Comparison of ENCODE assay signal across 29 cellular contexts in the genomic region with DNA sequence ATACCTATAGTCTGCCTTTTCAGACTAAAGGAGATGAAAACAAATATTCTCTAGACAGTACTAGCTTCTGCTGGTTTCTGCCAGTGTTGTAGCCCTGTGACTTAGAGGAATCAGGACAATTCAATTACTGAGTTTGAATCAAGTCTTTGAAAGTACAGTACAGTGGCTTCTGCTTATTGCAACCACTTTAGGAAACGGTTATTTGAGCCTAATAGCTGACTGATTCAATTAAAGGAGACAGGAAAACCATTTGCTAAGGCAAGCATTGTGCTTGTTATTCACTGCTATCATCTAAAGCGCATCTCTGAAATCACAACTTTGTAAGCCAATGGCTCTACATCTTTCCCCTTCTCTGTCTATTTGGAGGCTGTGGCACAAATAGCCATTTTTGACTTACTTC.
DNase-seq lines count a peak whose midpoint lies in the region; ATAC-seq, FAIRE-seq and TF ChIP-seq lines count a peak whose summit lies in the region.
"Had no signal": no experiment of that assay in that cellular context is flagged by ENCODE, and none has a peak within 500 bp of the region (broad histone marks: within the 10 kb centered on the region; RNA-seq: fewer than 3 reads in every experiment).

No MANE protein-coding gene starts in this region.

- H3K23ac ChIP-seq in H1 (ENCODE audit: insufficient read length), result no peak overlapping the region

- no peak overlapping the region for H3K14ac ChIP-seq in H1 (ENCODE audit: insufficient read length)

- TF ChIP-seq CTCF in SK-N-SH (IDR thresholded peaks at IDR 0.05) (no peak), H1 (IDR thresholded peaks at IDR 0.05; ENCODE audit: control extremely low read depth in 1 of 3, insufficient read depth in 1 of 3, low read depth in 1 of 3, low read length in 3 of 3) (no peak)

- H4K20me1 ChIP-seq in SK-N-SH (ENCODE audit: insufficient read depth), result no peaks in the 10 kb centered on the region
- no peaks in the 10 kb centered on the region for H4K20me1 ChIP-seq in H1 (replicated peaks in 1 of 2; ENCODE audit: control insufficient read depth in 1 of 2, insufficient read depth in 2 of 2, low read length in 2 of 2)
- H4K20me1 ChIP-seq: BLaER1 had no signal

- no peak for TF ChIP-seq POLR2A in H1 (IDR thresholded peaks at IDR 0.05; ENCODE audit: control extremely low read depth in 1 of 2, low read depth in 2 of 2, low read length in 2 of 2)

- H4K5ac ChIP-seq in H1 (ENCODE audit: insufficient read length, low read depth, low read length), result no peak overlapping the region

- H2BK5ac ChIP-seq in H1 (ENCODE audit: low read depth, low read length), result no peak overlapping the region

- H3K4me1 ChIP-seq in SK-N-SH (ENCODE audit: control insufficient read depth in 1 of 2, insufficient read depth in 2 of 2, low read depth in 1 of 2, low read length in 1 of 2) (no peaks in the 10 kb centered on the region; a peak in 1 of 4 replicates), H1 (replicated peaks in 1 of 4; ENCODE audit: control insufficient read depth in 3 of 4, insufficient read depth in 4 of 4, low read length in 3 of 4) (no peaks in the 10 kb centered on the region; a peak in 1 of 7 replicates)
- H3K4me1 ChIP-seq: BLaER1 had no signal

- H2BK120ac ChIP-seq in H1 (replicated peaks; ENCODE audit: low read depth, low read length), result no peak overlapping the region

- no peaks in the 10 kb centered on the region for H3K23me2 ChIP-seq in H1 (ENCODE audit: low read depth, low read length)

- H2BK15ac ChIP-seq in H1 (ENCODE audit: low read length), result no peak overlapping the region

- no peak overlapping the region for H3K18ac ChIP-seq in H1 (ENCODE audit: extremely low read depth, low read length)

- no peak for ATAC-seq in SK-N-SH treated with all-trans-retinoic acid at 6 μM for 48 hours
- ATAC-seq: GM12878 had no signal

- H4K8ac ChIP-seq in H1 (ENCODE audit: extremely low read depth, insufficient read depth, low read length), result no peak overlapping the region

- H3K79me1 ChIP-seq in H1 (ENCODE audit: low read depth, low read length), result no peaks in the 10 kb centered on the region

- H3K9me3 ChIP-seq in SK-N-SH (no peaks in the 10 kb centered on the region), H1 (ENCODE audit: insufficient read depth in 2 of 2, low read depth in 1 of 2, low read length in 1 of 2) (no peaks in the 10 kb centered on the region)
- H3K9me3 ChIP-seq: BE2C, BLaER1 had no signal

- WGBS in SK-N-SH (ENCODE audit: low lambda C conversion rate), result 19% methylated on average over 2 of the region's 2 CpGs
- WGBS in H1 (ENCODE audit: extremely low coverage in 1 of 2, insufficient coverage in 1 of 2, insufficient read length in 1 of 2, insufficient replicate concordance in 2 of 2, low coverage in 1 of 2, low lambda C conversion rate in 2 of 2, missing lambda C conversion rate in 1 of 2), 2 experiments, result 94% methylated on average over 2 of the region's 2 CpGs; no CpG with 5 or more reads in 1 of the 2 experiments

- H3K27me3 ChIP-seq in SK-N-SH (ENCODE audit: insufficient read depth) (no peaks in the 10 kb centered on the region), H1 (replicated peaks in 1 of 4; ENCODE audit: control insufficient read depth in 3 of 4, extremely low read depth in 1 of 4, insufficient read depth in 3 of 4, low read length in 3 of 4) (no peaks in the 10 kb centered on the region)
- H3K27me3 ChIP-seq: BE2C, BLaER1 had no signal

- H2BK12ac ChIP-seq in H1 (ENCODE audit: low read depth, low read length), result no peak overlapping the region

- H2AK5ac ChIP-seq in H1 (ENCODE audit: low read depth, low read length), result no peak overlapping the region

- no peaks in the 10 kb centered on the region for H3K36me3 ChIP-seq in SK-N-SH (replicated peaks in 1 of 2; ENCODE audit: control insufficient read depth in 1 of 2, insufficient read depth in 2 of 2, low read length in 1 of 2)
- no peaks in the 10 kb centered on the region for H3K36me3 ChIP-seq in H1 (ENCODE audit: control insufficient read depth in 2 of 4, insufficient read depth in 4 of 4, low read length in 3 of 4)
- H3K36me3 ChIP-seq: BE2C, BLaER1 had no signal

- H3K9ac ChIP-seq in SK-N-SH (no peak overlapping the region), H1 (replicated peaks in 1 of 4; ENCODE audit: extremely low read depth in 1 of 4, low read depth in 3 of 4, low read length in 3 of 4) (no peak overlapping the region)
- H3K9ac ChIP-seq: BLaER1 had no signal

- POLR2A ChIA-PET in SK-N-SH (lab: Yijun Ruan, JAX) (no interaction called here), H1 (lab: Charles Lee; ENCODE audit: partially characterized antibody) (no interaction called here)

- no peak overlapping the region for H3K4me2 ChIP-seq in SK-N-SH
- no peak overlapping the region for H3K4me2 ChIP-seq in H1 (ENCODE audit: insufficient read depth in 1 of 2, low read depth in 2 of 2, low read length in 2 of 2)
- H3K4me2 ChIP-seq: BLaER1 had no signal

- no peaks in the 10 kb centered on the region for H3K79me2 ChIP-seq in SK-N-SH (ENCODE audit: insufficient read depth)
- no peaks in the 10 kb centered on the region for H3K79me2 ChIP-seq in H1 (ENCODE audit: control insufficient read depth in 1 of 2, insufficient read depth in 2 of 2, low read length in 2 of 2)

- TF ChIP-seq RAD21 in SK-N-SH (IDR thresholded peaks at IDR 0.05; ENCODE audit: low read length) (no peak), H1 (IDR thresholded peaks at IDR 0.05 in 1 of 2, conservative IDR thresholded peaks at IDR 0.05 in 1 of 2; ENCODE audit: low read depth in 2 of 2, low read length in 2 of 2) (no peak)

- no peak overlapping the region for H2BK20ac ChIP-seq in H1 (ENCODE audit: low read length)

- H3K56ac ChIP-seq in H1 (replicated peaks; ENCODE audit: insufficient read length, low read depth, low read length), result no peak overlapping the region

- CTCF ChIA-PET in SK-N-SH (lab: Yijun Ruan, JAX), result interaction anchor here (1.1 kb wide), 1 partner anchor 9 kb away, joined by 3 read pairs; no protein-coding TSS in a partner anchor
- CTCF ChIA-PET in H1 (lab: Charles Lee; ENCODE audit: partially characterized antibody), result interaction anchor here (0.5 to 0.7 kb wide), 2 partner anchors 45 to 349 kb away, joined by 3 read pairs; no protein-coding TSS in a partner anchor

- H3K27ac ChIP-seq in SK-N-SH (ENCODE audit: low read depth in 2 of 2, low read length in 1 of 2) (no peak overlapping the region; a peak in 1 of 4 replicates), H1 (ENCODE audit: low read depth, low read length) (no peak overlapping the region)
- H3K27ac ChIP-seq: BLaER1 had no signal

- H2AFZ ChIP-seq in SK-N-SH (ENCODE audit: low read depth) (no peak overlapping the region), H1 (ENCODE audit: low read length) (0 out of 2 replicates have a peak overlapping the region, but pooled peaks have one; percentile 55)

- no peaks in the 10 kb centered on the region for H3F3A ChIP-seq in SK-N-SH (replicated peaks; ENCODE audit: insufficient read depth)

- no peak for DNase-seq in SK-N-SH
- DNase-seq in SK-N-DZ (ENCODE audit: low spot score), result peak; percentile 85
- DNase-seq in H1 (ENCODE audit: low read depth in 1 of 2, low spot score in 2 of 2), result no peak
- DNase-seq in retina, result peak; percentile 30
- no peak for DNase-seq in NCI-H524 (lab: John Stamatoyannopoulos, UW)
- DNase-seq in amniotic stem cell (lab: John Stamatoyannopoulos, UW), result no peak
- no peak for DNase-seq in effector CD4-positive, alpha-beta T cell
- DNase-seq: 8988T; ACHN; BE2C; C1 segment of cervical spinal cord; CD4-positive, alpha-beta memory T cell; CD4-positive, CD25-positive, alpha-beta regulatory T cell; CD8-positive, alpha-beta memory T cell; COR-L47; DMS 273 treated with DMSO at 0.1 percent for 48 hours; DMS153; DMS53; DMS79; DND-41; EL; GDM1 had no signal

- H3K9me2 ChIP-seq in SK-N-SH, result no peaks in the 10 kb centered on the region

- no peak for TF ChIP-seq EP300 in SK-N-SH (IDR thresholded peaks at IDR 0.05; ENCODE audit: borderline replicate concordance in 1 of 2, low read depth in 1 of 2, low read length in 1 of 2)
- TF ChIP-seq EP300 in H1 (IDR thresholded peaks at IDR 0.05; ENCODE audit: borderline replicate concordance in 1 of 2, low read depth in 2 of 2, low read length in 2 of 2), result no peak

- no peak overlapping the region for H4K91ac ChIP-seq in H1 (replicated peaks; ENCODE audit: insufficient read length, low read length)

- H3K4me3 ChIP-seq in SK-N-SH (ENCODE audit: low read depth in 2 of 2, low read length in 1 of 2), result no peak overlapping the region
- no peak overlapping the region for H3K4me3 ChIP-seq in H1 (ENCODE audit: extremely low read depth in 1 of 4, insufficient read depth in 2 of 4, low read depth in 3 of 4, low read length in 4 of 4)
- H3K4me3 ChIP-seq: BLaER1, GM12878 had no signal

- no peak overlapping the region for H3K4ac ChIP-seq in H1 (replicated peaks; ENCODE audit: insufficient read length, low read depth, low read length)

- FAIRE-seq in H1 (lab: Jason Lieb, UNC), result no peak
- FAIRE-seq: A204.1, GM12878, GM12892, GM18507, GM19239 had no signal

TF ChIP-seq in SK-N-SH treated with all-trans-retinoic acid at 6 μM for 48 hours, 23 proteins besides CTCF, POLR2A, EP300 and RAD21:
- TF ChIP-seq ZFP3 (CRISPR knock-in tag; IDR thresholded peaks at IDR 0.05) (no peak), ISL1 (CRISPR knock-in tag; IDR thresholded peaks at IDR 0.05) (peak; percentile 75)

TF ChIP-seq in SK-N-SH, 30 proteins besides CTCF, POLR2A, EP300 and RAD21:
- no peak for TF ChIP-seq TCF12 (IDR thresholded peaks at IDR 0.05)
- TF ChIP-seq GATA2 (CRISPR knock-in tag; IDR thresholded peaks at IDR 0.05), result no peak

TF ChIP-seq in H1, 55 proteins besides CTCF, POLR2A, EP300 and RAD21 (continues in another document):
- TF ChIP-seq RBBP5 (IDR thresholded peaks at IDR 0.05; ENCODE audit: borderline replicate concordance, low read depth, low read length), result no peak
- TF ChIP-seq HDAC6 (IDR thresholded peaks at IDR 0.05; ENCODE audit: low read depth, low read length), result no peak
- no peak for TF ChIP-seq TCF12 (IDR thresholded peaks at IDR 0.05; ENCODE audit: low read depth, low read length)
- TF ChIP-seq CREB1 (IDR thresholded peaks at IDR 0.05), result no peak
- TF ChIP-seq NRF1 (IDR thresholded peaks at IDR 0.05; ENCODE audit: low read depth, low read length), result no peak
- no peak for TF ChIP-seq ZNF274 (IDR thresholded peaks at IDR 0.05; ENCODE audit: borderline replicate concordance, extremely low read depth, low read length)
- no peak for TF ChIP-seq CBX8 (IDR thresholded peaks at IDR 0.05; ENCODE audit: borderline replicate concordance, low read depth, low read length)

Comparison
In these comparisons a context has a peak if more than half of its experiments do, and no peak if none do; other contexts are left out.
1. DNase-seq: peak in SK-N-DZ (single experiment) and retina (single experiment); none in SK-N-SH (single experiment), H1 (0 of 2), NCI-H524 (0 of 2), amniotic stem cell (single experiment) and effector CD4-positive, alpha-beta T cell (single experiment).